ENCODE assay signal across 8 cellular contexts in the genomic region with DNA sequence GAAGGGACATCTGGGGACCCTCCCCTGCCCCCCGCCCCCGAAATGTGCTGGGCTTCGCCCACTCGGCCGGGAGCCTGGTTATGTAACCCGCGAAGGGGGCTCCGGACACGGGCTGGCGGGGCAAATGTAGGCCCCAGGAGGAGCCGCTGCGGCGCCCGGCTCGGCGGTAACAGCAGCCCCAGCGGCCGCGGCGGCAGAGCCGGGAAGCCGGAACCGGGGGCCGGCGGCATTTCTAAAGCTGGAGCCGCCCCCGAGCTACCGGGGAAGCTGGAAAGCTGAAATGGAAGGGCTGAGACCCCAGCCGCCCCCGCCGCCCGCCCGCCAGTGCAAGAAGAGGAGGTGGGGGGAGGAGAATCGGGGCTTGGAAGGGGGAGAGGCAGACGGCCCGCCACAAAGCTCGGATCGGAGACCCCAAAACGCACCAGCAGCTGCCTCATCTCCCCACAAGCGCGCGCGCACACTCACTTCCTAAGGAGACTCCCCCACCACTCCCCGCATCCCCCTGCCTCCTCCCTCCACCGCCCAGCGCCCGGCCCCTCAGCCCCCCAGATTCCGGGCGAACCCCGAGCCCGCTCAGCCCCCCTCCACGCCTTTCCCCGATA. TPM values are rescaled to one million over a fixed set of nuclear protein-coding genes. Genes with fewer than 3 reads are reported as not detected.
DNase-seq lines count a peak whose midpoint lies in the region; ATAC-seq, FAIRE-seq and TF ChIP-seq lines count a peak whose summit lies in the region.

No MANE protein-coding gene starts in this region.

- POLR2A ChIA-PET in A549 (lab: Yijun Ruan, JAX) = interaction anchor here (0.9 to 3.0 kb wide), 4 partner anchors 10 to 47 kb away, joined by 4 to 24 read pairs (median 10); a partner anchor contains a TSS

- TF ChIP-seq POLR2A in A549 (IDR thresholded peaks at IDR 0.05; ENCODE audit: low read length) = 0 out of 2 replicates have a peak, but pooled peaks have one; percentile 13
- TF ChIP-seq POLR2A in stomach (IDR thresholded peaks at IDR 0.05) = no peak

- TF ChIP-seq CTCF in A549 (IDR thresholded peaks at IDR 0.05) = no peak
- TF ChIP-seq CTCF in GM20000 (IDR thresholded peaks at IDR 0.05; ENCODE audit: extremely low read depth, missing control alignments) = no peak
- TF ChIP-seq CTCF in VCaP (conservative IDR thresholded peaks at IDR 0.05) = peak; percentile 12; the same call in 1 of the 2 replicates
- TF ChIP-seq CTCF in choroid plexus epithelial cell (conservative IDR thresholded peaks at IDR 0.05; ENCODE audit: low read depth, low read length) = no peak
- no peak for TF ChIP-seq CTCF in lower lobe of right lung (IDR thresholded peaks at IDR 0.05)
- no peak for TF ChIP-seq CTCF in stomach (IDR thresholded peaks at IDR 0.05)

- H3K4me1 ChIP-seq in A549 = peaks cover 49% of the 10 kb centered on the region
- peaks cover 46% of the 10 kb centered on the region for H3K4me1 ChIP-seq in lower lobe of right lung
- H3K4me1 ChIP-seq in stomach = peaks cover 38 to 74% (median 54%) of the 10 kb centered on the region in 4 donors

- WGBS in A549 (ENCODE audit: missing lambda C conversion rate) = 28% methylated on average over 19 of the region's 53 CpGs
- 0 to 1% (median 0%) methylated on average over 23 to 53 of the region's 53 CpGs for WGBS in stomach, 5 donors

- TF ChIP-seq RAD21 in A549 (conservative IDR thresholded peaks at IDR 0.05 in 1 of 2, IDR thresholded peaks at IDR 0.05 in 1 of 2) = no peak

- H3K9me3 ChIP-seq in A549 = no peaks in the 10 kb centered on the region
- H3K9me3 ChIP-seq in lower lobe of right lung = no peaks in the 10 kb centered on the region
- H3K9me3 ChIP-seq in stomach = no peaks in the 10 kb centered on the region

- H3K4me2 ChIP-seq in A549 = peak overlapping the region; percentile 90

- ATAC-seq in A549 (peak in 1 of 2 experiments; percentile 13; a peak in 3 of 6 replicates), lower lobe of right lung (peak; percentile 46 to 54), GM18907 (IDR thresholded peaks at IDR 0.05; ENCODE audit: unreplicated experiment) (no peak), HG03196 (IDR thresholded peaks at IDR 0.05; ENCODE audit: unreplicated experiment) (no peak)

- peak overlapping the region; percentile 54 for H3K4me3 ChIP-seq in A549
- peak overlapping the region; percentile 69 for H3K4me3 ChIP-seq in choroid plexus epithelial cell (ENCODE audit: low read depth, low read length)
- H3K4me3 ChIP-seq in lower lobe of right lung = peak overlapping the region; percentile 75
- peak overlapping the region; percentile 64 to 82 (median 74) for H3K4me3 ChIP-seq in stomach

- no peak for FAIRE-seq in A549 (lab: Jason Lieb, UNC)

- intact Hi-C loops in lower lobe of right lung (cut with DNase I) = no loop called here
- intact Hi-C loops in stomach (cut with DNase I; ENCODE audit: low total_unique reads) = no loop called here

- no peaks in the 10 kb centered on the region for H3K27me3 ChIP-seq in lower lobe of right lung (ENCODE audit: low read depth)
- no peaks in the 10 kb centered on the region for H3K27me3 ChIP-seq in stomach

- CTCF ChIA-PET in A549 (lab: Yijun Ruan, JAX) = interaction anchor here (1.1 to 2.8 kb wide), 2 partner anchors 10 to 47 kb away, joined by 4 to 11 read pairs; a partner anchor contains a TSS

- TF ChIP-seq EP300 in A549 (IDR thresholded peaks at IDR 0.05) (no peak), stomach (IDR thresholded peaks at IDR 0.05) (no peak)

- DNase-seq in A549 (ENCODE audit: low read depth in 1 of 2, low spot score in 1 of 2) (no peak), GM20000 (ENCODE audit: low spot score) (peak; percentile 75), choroid plexus epithelial cell (ENCODE audit: low read depth) (no peak), lower lobe of right lung (peak; percentile 61), stomach (peak; percentile 41)

- H3K27ac ChIP-seq in A549 (peak overlapping the region; percentile 77 to 94), VCaP (peak overlapping the region; percentile 83; the same call in 1 of the 2 replicates), lower lobe of right lung (peak overlapping the region; percentile 84), stomach (peak overlapping the region; percentile 44 to 93 (median 90))

- H3K36me3 ChIP-seq in lower lobe of right lung (peaks cover 13% of the 10 kb centered on the region), stomach (peaks cover 3 to 20% (median 13%) of the 10 kb centered on the region in 4 donors)

TF ChIP-seq in A549, 52 proteins besides CTCF, POLR2A, EP300 and RAD21:
- no peak for TF ChIP-seq RFX5 (IDR thresholded peaks at IDR 0.05)
- no peak for TF ChIP-seq RARB (CRISPR knock-in tag; IDR thresholded peaks at IDR 0.05)

RNA-seq across cellular contexts. Expression of a gene that starts 1.5 kb away (rescaled TPM):
- polyA plus RNA-seq in A549 (2011; rRNA removed) (10.4 and 12.7 TPM in 2 replicates), A549 (2017; fragmentation: RNase III; extraction: RNeasy Plus Mini Kit Qiagen cat#74134 plus additional on column Dnase treatment) (18.1 to 18.4 TPM (median 18.3 TPM) in 3 replicates), stomach (1 to 10 TPM; 7.8 to 9.0 (median 8.0) TPM)
- polyA plus RNA-seq in A549 (2012; cell fraction: cytosol; rRNA removed) = 15.0 and 25.1 TPM in 2 replicates
- 47.3 and 56.0 TPM in 2 replicates for polyA plus RNA-seq in A549 (2012; cell fraction: nucleus; rRNA removed)
- 20.4 and 34.1 TPM in 2 replicates for polyA minus RNA-seq in A549 (2011; rRNA and poly(A)+ RNA removed)
- total RNA-seq in lower lobe of right lung (36.8 TPM), stomach (10 to 100 TPM in 4 of 5 donors, 1 to 10 TPM in 1; 5.8 to 72.8 (median 17.1) TPM)

RNA-seq across cellular contexts. Expression of a gene that starts 47.0 kb away (rescaled TPM):
- polyA plus RNA-seq in A549 (2011; rRNA removed) (22.1 and 26.6 TPM in 2 replicates), A549 (2017; fragmentation: RNase III; extraction: RNeasy Plus Mini Kit Qiagen cat#74134 plus additional on column Dnase treatment) (17.8 to 20.2 TPM (median 18.7 TPM) in 3 replicates), stomach (10 to 100 TPM in 1 of 3 donors, 1 to 10 TPM in 2; 5.5 to 13.7 (median 9.3) TPM)
- polyA plus RNA-seq in A549 (2012; cell fraction: cytosol; rRNA removed) = 53.4 and 84.4 TPM in 2 replicates
- polyA plus RNA-seq in A549 (2012; cell fraction: nucleus; rRNA removed) = 34.7 and 58.1 TPM in 2 replicates
- polyA minus RNA-seq in A549 (2011; rRNA and poly(A)+ RNA removed) = 15.7 and 29.4 TPM in 2 replicates
- total RNA-seq in lower lobe of right lung (39.0 TPM), stomach (10 to 100 TPM in 2 of 5 donors, 1 to 10 TPM in 2, under 1 TPM in 1; 0.45 to 37.9 (median 7.9) TPM)

Comparison
In these comparisons a context has a peak if more than half of its experiments do, and no peak if none do; other contexts are left out.
1. ATAC-seq: peak in lower lobe of right lung (2 of 2); none in GM18907 (single experiment) and HG03196 (single experiment).
2. DNase-seq: peak in GM20000 (single experiment), lower lobe of right lung (single experiment) and stomach (single experiment); none in A549 (0 of 2) and choroid plexus epithelial cell (single experiment).
3. Peak in every context shown above with its lines, with median percentiles within 50 percentile points of each other: H3K27ac ChIP-seq and H3K4me3 ChIP-seq.